Comparison of ENCODE assay signal across 20 cellular contexts in genomic region chr12:27299102-27299501, GRCh38.
"Had no signal": no experiment of that assay in that cellular context is flagged by ENCODE, and none has a peak within 500 bp of the region (broad histone marks: within the 10 kb centered on the region; RNA-seq: fewer than 3 reads in every experiment).

No MANE protein-coding gene starts in this region.

- H3K27ac Mint-ChIP-seq: dendritic cell treated with granulocyte-macrophage colony-stimulating factor and Interleukin-4, amounts not matched to agents 40 ng/mL and 50 ng/mL, for 4 days; nephron progenitor cell; progenitor cell of endocrine pancreas had no signal

- H3K9me3 Mint-ChIP-seq: dendritic cell treated with granulocyte-macrophage colony-stimulating factor and Interleukin-4, amounts not matched to agents 40 ng/mL and 50 ng/mL, for 4 days had no signal

- H3K27me3 Mint-ChIP-seq: dendritic cell treated with granulocyte-macrophage colony-stimulating factor and Interleukin-4, amounts not matched to agents 40 ng/mL and 50 ng/mL, for 4 days; progenitor cell of endocrine pancreas had no signal

- H3K9me3 ChIP-seq: esophagus muscularis mucosa, gastroesophageal sphincter, heart left ventricle, stomach, upper lobe of left lung had no signal

- DNase-seq: activated CD4-positive, alpha-beta T cell treated with anti-CD3 and anti-CD28 coated beads for 4 hours; activated CD8-positive, alpha-beta memory T cell treated with anti-CD3 and anti-CD28 coated beads for 24 hours; activated CD8-positive, alpha-beta memory T cell treated with anti-CD3 and anti-CD28 coated beads, Interleukin-2, amount 50 U/mL, for 48 hours; activated naive CD4-positive, alpha-beta T cell; cerebellar nuclear complex; effector CD8-positive, alpha-beta T cell; heart left ventricle; kidney; nephron progenitor cell; stimulated activated CD4-positive, alpha-beta T cell treated with anti-CD3 and anti-CD28 coated beads, Interleukin-12 subunit alpha, Interleukin-12 subunit beta, amount 100 ng/mL, for 4 hours; stimulated activated CD4-positive, alpha-beta T cell treated with anti-CD3 and anti-CD28 coated beads, Interleukin-1b, Interleukin-23, amount 100 ng/mL, for 48 hours; stimulated activated CD8-positive, alpha-beta memory T cell treated with anti-CD3 and anti-CD28 coated beads, Interleukin-4, amount 100 ng/mL, for 48 hours; stomach; T-helper 2 cell; upper lobe of left lung had no signal

- H3K4me3 Mint-ChIP-seq: dendritic cell treated with granulocyte-macrophage colony-stimulating factor and Interleukin-4, amounts not matched to agents 40 ng/mL and 50 ng/mL, for 4 days; nephron progenitor cell had no signal

- ATAC-seq: gastroesophageal sphincter, heart left ventricle, left lobe of liver had no signal
